Comparison of ENCODE assay signal across 34 cellular contexts in genomic region chr3:124374583-124374982, GRCh38.
"Had no signal": no experiment of that assay in that cellular context is flagged by ENCODE, and none has a peak within 500 bp of the region (broad histone marks: within the 10 kb centered on the region; RNA-seq: fewer than 3 reads in every experiment).

No MANE protein-coding gene starts in this region.

- H3K9me3 Mint-ChIP-seq: activated CD4-positive, alpha-beta memory T cell treated with anti-CD3 and anti-CD28 coated beads for 36 hours; activated naive CD4-positive, alpha-beta T cell treated with anti-CD3 and anti-CD28 coated beads for 36 hours; activated naive CD4-positive, alpha-beta T cell treated with anti-CD3 and anti-CD28 coated beads, Interleukin-2, amount 50 U/mL, for 72 hours; activated T-cell treated with anti-CD3 and anti-CD28 coated beads, Interleukin-2, amount 50 U/mL, for 4 hours; activated T-helper 1 cell treated with anti-CD3 and anti-CD28 coated beads, Interleukin-12 subunit alpha, Interleukin-12 subunit beta, Interleukin-2, Interleukin-4 antibody, amounts not matched to agents 30 ng/mL and 10 ng/mL and 1 ng/mL, durations not matched to agents 14 hours and 24 hours and 36 hours; central memory CD8-positive, alpha-beta T cell had no signal

- H3K36me3 ChIP-seq: brain microvascular endothelial cell, MG63 had no signal

- H3K9me3 ChIP-seq: MG63 had no signal

- ATAC-seq: activated naive CD4-positive, alpha-beta T cell treated with anti-CD3 and anti-CD28 coated beads, Interleukin-2, amount 50 U/mL, for 72 hours; activated T-cell treated with anti-CD3 and anti-CD28 coated beads, Interleukin-2, amount 50 U/mL, for 4 hours had no signal

- H3K4me1 Mint-ChIP-seq: activated B cell treated with CpG ODN at 0.5 μM for 24 hours; central memory CD8-positive, alpha-beta T cell had no signal

- H3K27ac ChIP-seq: brain microvascular endothelial cell, VCaP had no signal

- DNase-seq: activated B cell treated with CpG ODN at 0.5 μM for 24 hours; activated CD4-positive, alpha-beta memory T cell treated with anti-CD3 and anti-CD28 coated beads for 36 hours; activated CD4-positive, alpha-beta T cell treated with anti-CD3 and anti-CD28 coated beads for 4 hours; activated CD4-positive, alpha-beta T cell treated with anti-CD3 and anti-CD28 coated beads, Interleukin-2, amount 50 U/mL, for 1 hour; activated CD4-positive, CD25-positive, alpha-beta regulatory T cell treated with anti-CD3 and anti-CD28 coated beads, Interleukin-2, amount 50 U/mL, for 72 hours; activated CD8-positive, alpha-beta memory T cell treated with anti-CD3 and anti-CD28 coated beads, Interleukin-2, amount 50 U/mL, for 4 hours; activated gamma-delta T cell treated with Interleukin-2 at 50 U/mL for 16 hours; activated naive CD4-positive, alpha-beta T cell treated with anti-CD3 and anti-CD28 coated beads for 36 hours; activated T-cell treated with anti-CD3 and anti-CD28 coated beads for 4 hours; activated T-cell treated with anti-CD3 and anti-CD28 coated beads, Interleukin-2, amount 50 U/mL, for 4 hours; aorta; brain microvascular endothelial cell; Kasumi-1; KG1; MG63; NCI-H1092 treated with DMSO at 0.1 percent for 48 hours; NCI-H1417; NCI-H187; NCI-H2029 treated with DMSO at 0.1 percent for 48 hours; NCI-H2107; NCI-H2171; NCI-H510A; NCI-H526; NCI-H748 treated with DMSO at 0.1 percent for 48 hours; OCI-M1; Right ventricle myocardium superior; SW 1271; T-helper 1 cell; T-helper 2 cell; T-helper 9 cell had no signal

- H3K4me3 ChIP-seq: MG63 had no signal

- H3K36me3 Mint-ChIP-seq: activated CD4-positive, alpha-beta memory T cell treated with anti-CD3 and anti-CD28 coated beads for 36 hours; activated naive CD4-positive, alpha-beta T cell treated with anti-CD3 and anti-CD28 coated beads, Interleukin-2, amount 50 U/mL, for 72 hours had no signal

- H3K4me3 Mint-ChIP-seq: activated B cell treated with CpG ODN at 0.5 μM for 24 hours; activated CD4-positive, alpha-beta memory T cell treated with anti-CD3 and anti-CD28 coated beads for 36 hours; activated naive CD4-positive, alpha-beta T cell treated with anti-CD3 and anti-CD28 coated beads for 36 hours; activated T-cell treated with anti-CD3 and anti-CD28 coated beads, Interleukin-2, amount 50 U/mL, for 4 hours; activated T-helper 1 cell treated with anti-CD3 and anti-CD28 coated beads, Interleukin-12 subunit alpha, Interleukin-12 subunit beta, Interleukin-2, Interleukin-4 antibody, amounts not matched to agents 30 ng/mL and 10 ng/mL and 1 ng/mL, durations not matched to agents 14 hours and 24 hours and 36 hours; central memory CD8-positive, alpha-beta T cell had no signal

- H3K27me3 ChIP-seq: brain microvascular endothelial cell had no signal

- H3K27ac Mint-ChIP-seq: activated B cell treated with CpG ODN at 0.5 μM for 24 hours; activated CD4-positive, alpha-beta memory T cell treated with anti-CD3 and anti-CD28 coated beads for 36 hours; activated naive CD4-positive, alpha-beta T cell treated with anti-CD3 and anti-CD28 coated beads for 36 hours; activated naive CD4-positive, alpha-beta T cell treated with anti-CD3 and anti-CD28 coated beads, Interleukin-2, amount 50 U/mL, for 72 hours; activated T-helper 1 cell treated with anti-CD3 and anti-CD28 coated beads, Interleukin-12 subunit alpha, Interleukin-12 subunit beta, Interleukin-2, Interleukin-4 antibody, amounts not matched to agents 30 ng/mL and 10 ng/mL and 1 ng/mL, durations not matched to agents 14 hours and 24 hours and 36 hours had no signal
